In the genomic region with DNA sequence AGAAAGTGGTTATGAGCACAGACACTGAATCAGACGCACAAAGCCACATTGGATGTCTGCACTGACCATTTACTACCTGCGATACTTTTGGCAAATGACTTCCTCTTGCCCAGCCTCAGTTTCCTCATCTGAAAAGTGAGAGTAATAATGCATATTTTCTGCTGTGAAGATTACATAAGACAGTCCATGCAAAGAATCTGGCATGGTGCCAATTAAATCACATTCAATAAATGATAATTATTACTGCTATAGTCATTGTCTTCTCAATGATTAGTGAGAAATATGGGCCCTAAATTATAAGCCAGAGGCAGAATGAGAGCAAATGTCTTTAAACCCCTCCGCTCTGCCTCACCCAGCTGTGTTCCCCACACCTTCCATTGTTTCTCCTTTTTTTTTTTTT, we compare ENCODE assay signal across 24 cellular contexts. TPM values are rescaled to one million over a fixed set of nuclear protein-coding genes. Genes with fewer than 3 reads are reported as not detected.
"Had no signal": no experiment of that assay in that cellular context is flagged by ENCODE, and none has a peak within 500 bp of the region (broad histone marks: within the 10 kb centered on the region; RNA-seq: fewer than 3 reads in every experiment).

No MANE protein-coding gene starts in this region.

- H3K9me3 ChIP-seq: SJSA1 had no signal

- H3K9ac ChIP-seq: KMS-11 had no signal

- H3K4me3 ChIP-seq: SJSA1, SK-N-MC had no signal

- H3K4me2 ChIP-seq: KMS-11 had no signal

- H3K27me3 ChIP-seq: SJSA1 had no signal

- DNase-seq: Kasumi-1, MM.1S, NCI-H1092 treated with DMSO at 0.1 percent for 48 hours, NCI-H1436, NCI-H187, NCI-H2029, NCI-H2081 treated with DMSO at 0.1 percent for 48 hours, NCI-H2171, NCI-H226, NCI-H446, NCI-H510A, NCI-H524 treated with DMSO at 0.1 percent for 48 hours, NCI-H69, NCI-H774, Right ventricle myocardium superior, RPMI8226, SIG-M5 had no signal

- FAIRE-seq: HTR-8/SVneo, RCC 7860 had no signal

- H3K27ac ChIP-seq: HL-60, KMS-11, SJSA1, SK-N-MC had no signal

RNA-seq across cellular contexts. Expression of a gene that starts 16.0 kb away (rescaled TPM):
- total RNA-seq: M059J, Right ventricle myocardium superior, SJSA1 had no signal
